ENCODE assay signal across 5 cellular contexts in genomic region chr6:151164383-151164782, GRCh38.
"Had no signal": no experiment of that assay in that cellular context is flagged by ENCODE, and none has a peak within 500 bp of the region (broad histone marks: within the 10 kb centered on the region; RNA-seq: fewer than 3 reads in every experiment).

No MANE protein-coding gene starts in this region.

- DNase-seq: H9, HCEC 1CT, IMR-90 had no signal

- H2AFZ ChIP-seq: GM23338 had no signal

- H3K4me2 ChIP-seq: GM23338 had no signal

- ATAC-seq: GM23338, K562 had no signal

- H3K4me3 ChIP-seq: GM23338, K562 had no signal
